18 cellular contexts compared by ENCODE assay signal in the genomic region with DNA sequence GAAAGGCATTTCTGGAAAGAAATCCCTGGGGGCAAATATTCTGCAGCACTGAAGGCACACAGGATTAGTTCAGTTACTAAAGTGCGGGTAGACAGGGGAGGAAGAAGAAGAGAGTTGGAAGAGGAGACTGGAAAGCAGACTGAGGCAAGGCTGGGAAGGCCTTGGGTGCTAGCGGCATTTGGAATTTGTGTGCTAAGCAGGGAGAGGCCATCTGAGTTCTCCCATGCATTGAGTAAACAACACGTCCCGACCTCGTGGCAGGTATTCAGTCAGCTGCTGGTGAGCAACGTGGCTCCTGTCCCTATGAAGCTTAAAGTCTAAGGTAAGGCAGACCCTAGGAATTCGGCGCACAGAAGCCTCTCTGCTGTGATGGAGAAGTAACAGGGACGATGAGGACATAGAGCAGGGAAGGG. TPM values are rescaled to one million over a fixed set of nuclear protein-coding genes. Genes with fewer than 3 reads are reported as not detected.
A peak's percentile ranks its signal among the peaks of the same experiment; 100 is the strongest.
DNase-seq lines count a peak whose midpoint lies in the region; FAIRE-seq and TF ChIP-seq lines count a peak whose summit lies in the region.
"Had no signal": no experiment of that assay in that cellular context is flagged by ENCODE, and none has a peak within 500 bp of the region (broad histone marks: within the 10 kb centered on the region; RNA-seq: fewer than 3 reads in every experiment).

No MANE protein-coding gene starts in this region.

- no peak for TF ChIP-seq CTCF in Caco-2 (IDR thresholded peaks at IDR 0.05; ENCODE audit: insufficient read depth in 1 of 2, low read depth in 1 of 2, low read length in 1 of 2, severe bottlenecking in 1 of 2, unreplicated experiment in 1 of 2)
- no peak for TF ChIP-seq CTCF in esophagus squamous epithelium (IDR thresholded peaks at IDR 0.05)
- no peak for TF ChIP-seq CTCF in nephron progenitor cell (IDR thresholded peaks at IDR 0.05)
- TF ChIP-seq CTCF in dorsolateral prefrontal cortex (IDR thresholded peaks at IDR 0.05 in 54 of 56, conservative IDR thresholded peaks at IDR 0.05 in 2 of 56; ENCODE audit: low read depth in 1 of 56, partially characterized antibody in 56 of 56) = no peak

- H3K9me3 ChIP-seq in Caco-2 = no peaks in the 10 kb centered on the region
- H3K9me3 ChIP-seq in esophagus squamous epithelium = no peaks in the 10 kb centered on the region

- H3K4me3 ChIP-seq in Caco-2 (ENCODE audit: low read depth, low read length) (no peak overlapping the region), esophagus squamous epithelium (no peak overlapping the region), dorsolateral prefrontal cortex (no peak overlapping the region)

- H3K4me1 Mint-ChIP-seq in Caco-2 (ENCODE audit: low read depth, unreplicated experiment) (peaks cover 21% of the 10 kb centered on the region), nephron progenitor cell (peaks cover 55% of the 10 kb centered on the region)
- H3K4me1 Mint-ChIP-seq: T-helper 17 cell had no signal

- H3K27ac Mint-ChIP-seq in Caco-2 (ENCODE audit: unreplicated experiment) (peak overlapping the region; percentile 91), nephron progenitor cell (peak overlapping the region; percentile 41)
- H3K27ac Mint-ChIP-seq: activated T-cell treated with anti-CD3 and anti-CD28 coated beads, Interleukin-2, amount 50 U/mL, for 72 hours; T-helper 17 cell had no signal

- intact Hi-C loops in Caco-2 (cut with micrococcal nuclease; ENCODE audit: unreplicated experiment) = loop anchor here (2.0 kb wide), 1 partner anchor 60 kb away; no protein-coding TSS in a partner anchor
- intact Hi-C loops in esophagus squamous epithelium (cut with DNase I) = no loop called here
- intact Hi-C loops in dorsolateral prefrontal cortex (cut with DNase I) = no loop called here

- CTCF ChIA-PET in Caco-2 (lab: Charles Lee) = no interaction called here

- 48 to 51% methylated on average over 9 of the region's 9 CpGs for WGBS in esophagus squamous epithelium, 2 donors

- H3K27ac ChIP-seq in esophagus squamous epithelium (peak overlapping the region; percentile 84 to 92 (median 88)), dorsolateral prefrontal cortex (no peak overlapping the region)

- H3K4me1 ChIP-seq in Caco-2 (peaks cover 21% of the 10 kb centered on the region), esophagus squamous epithelium (peaks cover 37 to 99% (median 72%) of the 10 kb centered on the region in 3 donors)

- H3K36me3 Mint-ChIP-seq in Caco-2 (ENCODE audit: insufficient read depth, unreplicated experiment) = no peaks in the 10 kb centered on the region
- no peaks in the 10 kb centered on the region for H3K36me3 Mint-ChIP-seq in nephron progenitor cell (ENCODE audit: low read depth)

- no peak overlapping the region for H3K4me3 Mint-ChIP-seq in Caco-2 (ENCODE audit: unreplicated experiment)
- H3K4me3 Mint-ChIP-seq in nephron progenitor cell = peak overlapping the region; percentile 1
- H3K4me3 Mint-ChIP-seq: activated T-cell treated with anti-CD3 and anti-CD28 coated beads, Interleukin-2, amount 50 U/mL, for 72 hours; T-helper 17 cell had no signal

- H3K27me3 ChIP-seq in Caco-2 (replicated peaks; ENCODE audit: control insufficient read depth, insufficient read depth, low read length) (no peaks in the 10 kb centered on the region), esophagus squamous epithelium (no peaks in the 10 kb centered on the region), dorsolateral prefrontal cortex (no peaks in the 10 kb centered on the region)

- H3K36me3 ChIP-seq in Caco-2 (ENCODE audit: control insufficient read depth, insufficient read depth, low read length) (no peaks in the 10 kb centered on the region), esophagus squamous epithelium (no peaks in the 10 kb centered on the region)

- no peaks in the 10 kb centered on the region for H3K9me3 Mint-ChIP-seq in Caco-2 (ENCODE audit: unreplicated experiment)
- no peaks in the 10 kb centered on the region for H3K9me3 Mint-ChIP-seq in nephron progenitor cell
- H3K9me3 Mint-ChIP-seq: activated T-cell treated with anti-CD3 and anti-CD28 coated beads, Interleukin-2, amount 50 U/mL, for 72 hours had no signal

- H3K27me3 Mint-ChIP-seq in Caco-2 (ENCODE audit: insufficient read depth, unreplicated experiment) (no peaks in the 10 kb centered on the region), nephron progenitor cell (ENCODE audit: low read depth, poor library complexity) (peaks cover 15% of the 10 kb centered on the region)
- H3K27me3 Mint-ChIP-seq: T-helper 17 cell had no signal

- no TSS peak for BruUV-seq in Caco-2 (replicated peaks; lab: Mats Ljungman, UMichigan)

- DNase-seq in Caco-2 (peak; percentile 42 to 50), NCI-H748 (lab: John Stamatoyannopoulos, UW; ENCODE audit: unreplicated experiment) (peak; percentile 76), esophagus squamous epithelium (lab: John Stamatoyannopoulos, UW) (no peak), nephron progenitor cell (no peak), GM12891 (ENCODE audit: insufficient read length, low spot score) (no peak), urothelium cell line (ENCODE audit: low spot score) (no peak), dorsolateral prefrontal cortex (no peak)
- no peak for DNase-seq in activated CD8-positive, alpha-beta memory T cell treated with anti-CD3 and anti-CD28 coated beads, Interleukin-2, amount 50 U/mL, for 48 hours
- DNase-seq: activated CD4-positive, alpha-beta T cell treated with anti-CD3 and anti-CD28 coated beads for 48 hours; activated T-cell treated with anti-CD3 and anti-CD28 coated beads, Interleukin-2, amount 50 U/mL, for 72 hours; AML-193; aorta; DND-41; effector CD8-positive, alpha-beta T cell; head of caudate nucleus; Kasumi-1; posterior cingulate gyrus; T-helper 17 cell had no signal

- no peak for FAIRE-seq in GM12891 (lab: Jason Lieb, UNC)
- FAIRE-seq in urothelium cell line (lab: Jason Lieb, UNC) = no peak

- POLR2A ChIA-PET in Caco-2 (lab: Charles Lee) = interaction anchor here (1.6 kb wide), 1 partner anchor 31 kb away, joined by 6 read pairs; a partner anchor contains a TSS

- TF ChIP-seq POLR2A in esophagus squamous epithelium (IDR thresholded peaks at IDR 0.05) = no peak
- no peak for TF ChIP-seq POLR2A in GM12891 (IDR thresholded peaks at IDR 0.05; ENCODE audit: low read depth, low read length)

TF ChIP-seq in GM12891, 5 proteins besides CTCF, POLR2A, EP300 and RAD21:
- TF ChIP-seq SPI1 (IDR thresholded peaks at IDR 0.05; ENCODE audit: low read depth, low read length) (no peak), POLR2AphosphoS5 (IDR thresholded peaks at IDR 0.05; ENCODE audit: low read depth, low read length) (no peak), POU2F2 (IDR thresholded peaks at IDR 0.05; ENCODE audit: low read depth, low read length) (no peak), TAF1 (IDR thresholded peaks at IDR 0.05; ENCODE audit: low read depth, low read length) (no peak)

RNA-seq across cellular contexts. Expression of a gene that starts 30.7 kb away (rescaled TPM):
- 31.6 and 32.0 TPM in 2 replicates for total RNA-seq in Caco-2 (2022)
- total RNA-seq in esophagus squamous epithelium = 10 to 100 TPM; 20.2 to 39.1 (median 35.6) TPM
- polyA plus RNA-seq in GM12891 (2012; ENCODE audit: low read depth, missing spikeins) = 0.05 TPM
- 10 to 100 TPM in 48 of 120 experiments, 1 to 10 TPM in 72; 4.6 to 17.5 (median 9.2) TPM for total RNA-seq in dorsolateral prefrontal cortex
- total RNA-seq: activated T-cell treated with anti-CD3 and anti-CD28 coated beads, Interleukin-2, amount 50 U/mL, for 72 hours; T-helper 17 cell had no signal

Comparison
In these comparisons a context has a peak if more than half of its experiments do, and no peak if none do; other contexts are left out.
1. DNase-seq: peak in Caco-2 (2 of 2) and NCI-H748 (single experiment); none in esophagus squamous epithelium (single experiment), nephron progenitor cell (single experiment), activated CD8-positive, alpha-beta memory T cell treated with anti-CD3 and anti-CD28 coated beads, Interleukin-2, amount 50 U/mL, for 48 hours (single experiment), GM12891 (single experiment), urothelium cell line (single experiment) and dorsolateral prefrontal cortex (0 of 10).
2. H3K27ac ChIP-seq: peak in esophagus squamous epithelium (4 of 4); none in dorsolateral prefrontal cortex (0 of 59).